8 cellular contexts compared by ENCODE assay signal in the genomic region with DNA sequence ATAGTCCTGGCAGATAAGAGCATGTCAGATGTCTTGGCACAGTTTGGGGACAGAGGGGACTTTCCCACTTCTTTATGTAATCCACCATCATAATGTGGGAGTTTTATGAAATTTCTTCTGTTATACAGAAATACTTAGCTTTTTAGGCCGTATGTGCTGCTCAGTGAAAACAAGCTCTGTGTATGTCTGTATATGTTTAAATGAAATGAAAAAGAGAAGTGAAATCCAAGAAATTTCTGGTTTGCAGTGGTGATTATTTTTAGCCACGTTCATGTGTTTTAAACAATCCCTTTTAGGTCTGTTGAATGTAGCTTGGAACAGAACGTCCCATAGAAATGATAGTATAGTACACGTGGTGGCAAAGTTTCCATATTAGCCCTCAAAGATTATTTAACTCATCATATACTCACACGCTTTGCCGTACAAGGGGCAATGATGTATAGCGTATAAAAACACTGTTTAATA. TPM values are rescaled to one million over a fixed set of nuclear protein-coding genes. Genes with fewer than 3 reads are reported as not detected.
DNase-seq lines count a peak whose midpoint lies in the region; ATAC-seq and TF ChIP-seq lines count a peak whose summit lies in the region.
"Had no signal": no experiment of that assay in that cellular context is flagged by ENCODE, and none has a peak within 500 bp of the region (broad histone marks: within the 10 kb centered on the region; RNA-seq: fewer than 3 reads in every experiment).

No MANE protein-coding gene starts in this region.

- ATAC-seq in GM19397 (IDR thresholded peaks at IDR 0.05; ENCODE audit: unreplicated experiment) = peak; percentile 49
- peak; percentile 63 for ATAC-seq in HG02973 (IDR thresholded peaks at IDR 0.05; ENCODE audit: unreplicated experiment)
- ATAC-seq in body of pancreas = no peak

- H3K27ac ChIP-seq in substantia nigra (ENCODE audit: low read depth, low read length, poor library complexity, severe bottlenecking) (peak overlapping the region; percentile 85), body of pancreas (no peak overlapping the region)

- 56 to 74% methylated on average over 7 of the region's 7 CpGs for WGBS in body of pancreas, 2 donors

- intact Hi-C loops in body of pancreas (cut with DNase I) = no loop called here

- no peaks in the 10 kb centered on the region for H3K27me3 ChIP-seq in body of pancreas

- no peak for TF ChIP-seq POLR2A in body of pancreas (IDR thresholded peaks at IDR 0.05)

- H3K4me3 ChIP-seq in body of pancreas = no peak overlapping the region
- H3K4me3 ChIP-seq: HAP-1 had no signal

- no peaks in the 10 kb centered on the region for H3K36me3 ChIP-seq in body of pancreas (replicated peaks in 1 of 2; ENCODE audit: insufficient read depth in 1 of 2, low read depth in 2 of 2)
- H3K36me3 ChIP-seq: HAP-1 had no signal

- DNase-seq in RPMI8226 = peak; percentile 55
- DNase-seq in substantia nigra (lab: John Stamatoyannopoulos, UW) = no peak
- DNase-seq in epidermal melanocyte (ENCODE audit: insufficient read length, low spot score) = no peak
- no peak for DNase-seq in body of pancreas
- no peak for DNase-seq in SHP77 treated with DMSO at 0.1 percent for 48 hours (lab: John Stamatoyannopoulos, UW)

- peaks cover 51% of the 10 kb centered on the region for H3K4me1 ChIP-seq in body of pancreas

- H3K9me3 ChIP-seq in body of pancreas = no peaks in the 10 kb centered on the region
- H3K9me3 ChIP-seq: HAP-1 had no signal

- TF ChIP-seq CTCF in body of pancreas (IDR thresholded peaks at IDR 0.05) = no peak

RNA-seq across cellular contexts. Expression of gene GAB1, which starts 41.0 kb away (rescaled TPM):
- total RNA-seq in body of pancreas = 10 to 100 TPM; 13.0 to 26.0 TPM
